ENCODE assay signal across 9 cellular contexts in genomic region chr10:132371641-132372081, GRCh38. TPM values are rescaled to one million over a fixed set of nuclear protein-coding genes. Genes with fewer than 3 reads are reported as not detected.
DNase-seq lines count a peak whose midpoint lies in the region; ATAC-seq and TF ChIP-seq lines count a peak whose summit lies in the region.
"Had no signal": no experiment of that assay in that cellular context is flagged by ENCODE, and none has a peak within 500 bp of the region (broad histone marks: within the 10 kb centered on the region; RNA-seq: fewer than 3 reads in every experiment).

No MANE protein-coding gene starts in this region.

- no peaks in the 10 kb centered on the region for H3K27me3 ChIP-seq in DND-41 (ENCODE audit: insufficient read depth, low read length, poor library complexity)

- POLR2A ChIA-PET in HEK293T (lab: Yijun Ruan, JAX): no interaction called here

- H3K9ac ChIP-seq in DND-41 (ENCODE audit: low read depth, low read length): no peak overlapping the region

- ATAC-seq in DND-41 (ENCODE audit: insufficient read depth, low read depth): peak; percentile 72
- peak; percentile 16 for ATAC-seq in activated T-helper 17 cell treated with anti-CD3 and anti-CD28 coated beads, Interleukin-2, amount 50 U/mL, for 72 hours (replicated peaks)
- ATAC-seq in natural killer cell: no peak
- ATAC-seq in GM21786 (IDR thresholded peaks at IDR 0.05; ENCODE audit: unreplicated experiment): no peak
- no peak for ATAC-seq in HG03565 (IDR thresholded peaks at IDR 0.05; ENCODE audit: unreplicated experiment)

- no peak overlapping the region for H3K4me2 ChIP-seq in DND-41 (ENCODE audit: insufficient read depth, low read length)

- H3K27ac Mint-ChIP-seq in activated T-helper 17 cell treated with anti-CD3 and anti-CD28 coated beads, Interleukin-2, amount 50 U/mL, for 72 hours: no peak overlapping the region
- H3K27ac Mint-ChIP-seq in natural killer cell: no peak overlapping the region

- H3K4me1 ChIP-seq in DND-41 (ENCODE audit: insufficient read depth, low read length): no peaks in the 10 kb centered on the region; the same call in 1 of the 2 replicates

- H3K27ac ChIP-seq in DND-41 (ENCODE audit: low read length): no peak overlapping the region

- TF ChIP-seq CTCF in DND-41 (IDR thresholded peaks at IDR 0.05; ENCODE audit: borderline replicate concordance, extremely low read depth, low read length, poor library complexity, severe bottlenecking) (peak; percentile 63), natural killer cell (IDR thresholded peaks at IDR 0.05) (peak; percentile 19)

- H3K79me2 ChIP-seq in DND-41 (ENCODE audit: insufficient read depth, low read length): no peaks in the 10 kb centered on the region

- no peaks in the 10 kb centered on the region for H3K9me3 ChIP-seq in DND-41 (ENCODE audit: insufficient read depth, low read length, severe bottlenecking)

- no peak overlapping the region for H2AFZ ChIP-seq in DND-41 (ENCODE audit: low read depth, low read length)

- DNase-seq in DND-41: peak; percentile 40
- DNase-seq in HEK293T (ENCODE audit: extremely low spot score): no peak
- DNase-seq in natural killer cell: no peak
- DNase-seq in NOMO-1 (lab: John Stamatoyannopoulos, UW; ENCODE audit: unreplicated experiment in 2 of 2): no peak
- DNase-seq: NCI-H2171 treated with DMSO at 0.1 percent for 48 hours had no signal

- intact Hi-C loops in natural killer cell (cut with micrococcal nuclease): no loop called here

- H3K4me3 Mint-ChIP-seq in activated T-helper 17 cell treated with anti-CD3 and anti-CD28 coated beads, Interleukin-2, amount 50 U/mL, for 72 hours: no peak overlapping the region
- no peak overlapping the region for H3K4me3 Mint-ChIP-seq in natural killer cell
- H3K4me3 Mint-ChIP-seq: brain had no signal

- H3K4me1 Mint-ChIP-seq in activated T-helper 17 cell treated with anti-CD3 and anti-CD28 coated beads, Interleukin-2, amount 50 U/mL, for 72 hours: peaks cover 5% of the 10 kb centered on the region
- peaks cover 6 to 14% of the 10 kb centered on the region in 2 donors for H3K4me1 Mint-ChIP-seq in natural killer cell
- H3K4me1 Mint-ChIP-seq: brain had no signal

- CTCF ChIA-PET in HEK293T (lab: Yijun Ruan, JAX): interaction anchor here (0.6 kb wide), 1 partner anchor 132 kb away, joined by 3 read pairs; no protein-coding TSS in a partner anchor

- H3K36me3 Mint-ChIP-seq in activated T-helper 17 cell treated with anti-CD3 and anti-CD28 coated beads, Interleukin-2, amount 50 U/mL, for 72 hours (ENCODE audit: low read depth): peaks cover 6% of the 10 kb centered on the region
- H3K36me3 Mint-ChIP-seq in natural killer cell: peaks cover 24% of the 10 kb centered on the region

- no peaks in the 10 kb centered on the region; the same call in 1 of the 2 replicates for H4K20me1 ChIP-seq in DND-41 (ENCODE audit: insufficient read depth, low read length)

- H3K27me3 Mint-ChIP-seq in activated T-helper 17 cell treated with anti-CD3 and anti-CD28 coated beads, Interleukin-2, amount 50 U/mL, for 72 hours: no peaks in the 10 kb centered on the region
- H3K27me3 Mint-ChIP-seq in natural killer cell (ENCODE audit: low read depth in 2 of 2): peaks cover 0 to 3% of the 10 kb centered on the region in 2 donors
- H3K27me3 Mint-ChIP-seq: brain had no signal

- no peaks in the 10 kb centered on the region for H3K9me3 Mint-ChIP-seq in activated T-helper 17 cell treated with anti-CD3 and anti-CD28 coated beads, Interleukin-2, amount 50 U/mL, for 72 hours
- no peaks in the 10 kb centered on the region for H3K9me3 Mint-ChIP-seq in natural killer cell

- H3K4me3 ChIP-seq in DND-41 (ENCODE audit: low read depth in 1 of 2, low read length in 2 of 2): no peak overlapping the region

- H3K36me3 ChIP-seq in DND-41 (ENCODE audit: insufficient read depth, low read length): no peaks in the 10 kb centered on the region

TF ChIP-seq in HEK293T, 16 proteins besides CTCF, POLR2A, EP300 and RAD21:
- no peak for TF ChIP-seq CTBP1 (IDR thresholded peaks at IDR 0.05; ENCODE audit: borderline replicate concordance)
- TF ChIP-seq LEF1 (IDR thresholded peaks at IDR 0.05; ENCODE audit: borderline replicate concordance): no peak
- TF ChIP-seq L3MBTL2 (conservative IDR thresholded peaks at IDR 0.05): peak; percentile 40
- no peak for TF ChIP-seq HDGF (IDR thresholded peaks at IDR 0.05; ENCODE audit: borderline replicate concordance)

RNA-seq across cellular contexts. Expression of gene PWWP2B, which starts 25.3 kb away (rescaled TPM):
- 1 to 10 TPM; 1.5 to 3.1 TPM for total RNA-seq in activated T-helper 17 cell treated with anti-CD3 and anti-CD28 coated beads, Interleukin-2, amount 50 U/mL, for 72 hours
- 10 to 100 TPM; 23.7 to 29.5 (median 24.4) TPM for total RNA-seq in natural killer cell

RNA-seq across cellular contexts. Expression of gene LRRC27, which starts 39.7 kb away (rescaled TPM):
- 1 to 10 TPM; 4.5 to 6.3 TPM for total RNA-seq in activated T-helper 17 cell treated with anti-CD3 and anti-CD28 coated beads, Interleukin-2, amount 50 U/mL, for 72 hours
- 10 to 100 TPM in 1 of 3 donors, 1 to 10 TPM in 2; 8.1 to 22.5 (median 9.9) TPM for total RNA-seq in natural killer cell

Comparison
In these comparisons a context has a peak if more than half of its experiments do, and no peak if none do; other contexts are left out.
1. ATAC-seq: peak in DND-41 (single experiment) and activated T-helper 17 cell treated with anti-CD3 and anti-CD28 coated beads, Interleukin-2, amount 50 U/mL, for 72 hours (single experiment); none in natural killer cell (0 of 3), GM21786 (single experiment) and HG03565 (single experiment).
2. RNA of gene PWWP2B, which starts 25.3 kb away (total RNA-seq): 23.7 to 29.5 TPM in natural killer cell; 1.5 to 3.1 TPM in activated T-helper 17 cell treated with anti-CD3 and anti-CD28 coated beads, Interleukin-2, amount 50 U/mL, for 72 hours; every median in the first group is over 4 times any median in the second.